In genomic region chr15:40265875-40266274, GRCh38 we compare ENCODE assay signal across 18 cellular contexts. TPM values are rescaled to one million over a fixed set of nuclear protein-coding genes. Genes with fewer than 3 reads are reported as not detected.
DNase-seq lines count a peak whose midpoint lies in the region; ATAC-seq and TF ChIP-seq lines count a peak whose summit lies in the region.
"Had no signal": no experiment of that assay in that cellular context is flagged by ENCODE, and none has a peak within 500 bp of the region (broad histone marks: within the 10 kb centered on the region; RNA-seq: fewer than 3 reads in every experiment).

No MANE protein-coding gene starts in this region.

- no peaks in the 10 kb centered on the region for H4K20me1 ChIP-seq in PC-9 (ENCODE audit: insufficient read depth)

- H3K36me3 ChIP-seq in PC-9 (ENCODE audit: low read depth) (no peaks in the 10 kb centered on the region), adrenal gland (replicated peaks in 1 of 2) (peaks cover 0 to 4% of the 10 kb centered on the region in 2 donors), mesodermal cell (ENCODE audit: control insufficient read depth, insufficient read depth, low read length) (no peaks in the 10 kb centered on the region), vagina (no peaks in the 10 kb centered on the region)
- H3K36me3 ChIP-seq: BE2C had no signal

- 0 out of 2 replicates have a peak overlapping the region, but pooled peaks have one; percentile 48 for H3K4me2 ChIP-seq in PC-9
- H3K4me2 ChIP-seq: GM23338 had no signal

- H3K79me2 ChIP-seq in PC-9 (ENCODE audit: low read depth) = no peaks in the 10 kb centered on the region

- intact Hi-C loops in PC-9 (cut with micrococcal nuclease; ENCODE audit: unreplicated experiment) = loop anchor here (2.0 kb wide), 1 partner anchor 27 kb away; the partner anchor contains the start of gene PAK6
- intact Hi-C loops in adrenal gland (cut with DNase I) = no loop called here
- intact Hi-C loops in vagina (cut with DNase I) = no loop called here

- H3K4me3 ChIP-seq in PC-9 = no peak overlapping the region
- no peak overlapping the region for H3K4me3 ChIP-seq in adrenal gland
- H3K4me3 ChIP-seq in mesodermal cell (ENCODE audit: extremely low read depth, insufficient read depth, low read length, poor library complexity, severe bottlenecking) = no peak overlapping the region
- H3K4me3 ChIP-seq in vagina = no peak overlapping the region
- H3K4me3 ChIP-seq: A549, GM23338 had no signal

- H3K27me3 ChIP-seq in PC-9 (ENCODE audit: insufficient read depth, low read depth) (no peaks in the 10 kb centered on the region), adrenal gland (no peaks in the 10 kb centered on the region), vagina (no peaks in the 10 kb centered on the region)
- H3K27me3 ChIP-seq: BE2C had no signal

- DNase-seq in PC-9 = no peak
- DNase-seq in adrenal gland = no peak
- DNase-seq in vagina (ENCODE audit: extremely low spot score in 2 of 2) = no peak
- no peak for DNase-seq in GOT3 (lab: John Stamatoyannopoulos, UW)
- no peak for DNase-seq in NK-92 (lab: John Stamatoyannopoulos, UW; ENCODE audit: unreplicated experiment)
- DNase-seq: BE2C; CD4-positive, alpha-beta memory T cell; DMS153; DMS79 treated with DMSO at 0.1 percent for 48 hours; EL; H9 had no signal

- TF ChIP-seq POLR2A in adrenal gland (IDR thresholded peaks at IDR 0.05) (no peak), vagina (IDR thresholded peaks at IDR 0.05) (no peak)

- BruUV-seq in PC-9 (replicated peaks; lab: Mats Ljungman, UMichigan) = no TSS peak

- no peak for ATAC-seq in GM18519 (IDR thresholded peaks at IDR 0.05; ENCODE audit: low FRiP score, unreplicated experiment)

- CTCF ChIA-PET in PC-9 (lab: Charles Lee) = no interaction called here

- no peak overlapping the region for H2AFZ ChIP-seq in PC-9
- H2AFZ ChIP-seq: GM23338 had no signal

- H3K4me1 ChIP-seq in PC-9 (replicated peaks; ENCODE audit: insufficient read depth) = peaks cover 17% of the 10 kb centered on the region
- H3K4me1 ChIP-seq in adrenal gland (replicated peaks in 1 of 2) = peaks cover 36 to 39% of the 10 kb centered on the region in 2 donors
- peaks cover 50% of the 10 kb centered on the region for H3K4me1 ChIP-seq in mesodermal cell (ENCODE audit: control insufficient read depth, insufficient read depth, low read length, poor library complexity, severe bottlenecking)
- peaks cover 44% of the 10 kb centered on the region for H3K4me1 ChIP-seq in vagina

- H3K9me3 ChIP-seq in PC-9 (ENCODE audit: insufficient read depth, low read depth) (no peaks in the 10 kb centered on the region), adrenal gland (replicated peaks in 1 of 3) (no peaks in the 10 kb centered on the region), mesodermal cell (ENCODE audit: control insufficient read depth, low read length) (no peaks in the 10 kb centered on the region), vagina (no peaks in the 10 kb centered on the region)
- H3K9me3 ChIP-seq: A549, BE2C had no signal

- TF ChIP-seq CTCF in PC-9 (conservative IDR thresholded peaks at IDR 0.05) (no peak), adrenal gland (IDR thresholded peaks at IDR 0.05) (no peak), vagina (IDR thresholded peaks at IDR 0.05) (no peak)

- H3F3A ChIP-seq in PC-9 (ENCODE audit: insufficient read depth, low read depth) = peaks cover 14% of the 10 kb centered on the region

- POLR2A ChIA-PET in PC-9 (lab: Charles Lee; ENCODE audit: unreplicated experiment) = no interaction called here

- H3K27ac ChIP-seq in PC-9 (peak overlapping the region; percentile 11; the same call in 1 of the 2 replicates), adrenal gland (peak overlapping the region in 3 of 5 donors; percentile 84 to 91 (median 89)), mesodermal cell (ENCODE audit: low read depth, low read length, severe bottlenecking) (peak overlapping the region; percentile 73), vagina (peak overlapping the region; percentile 87)
- H3K27ac ChIP-seq: C4-2B, HL-60 had no signal

- 93 to 100% (median 96%) methylated on average over 1 to 20 of the region's 20 CpGs for WGBS in adrenal gland, 4 donors
- WGBS in mesodermal cell (ENCODE audit: insufficient coverage in 2 of 2), 2 experiments = 96 to 97% methylated on average over 19 to 20 of the region's 20 CpGs

- H3K9me2 ChIP-seq in PC-9 (ENCODE audit: insufficient read depth) = no peaks in the 10 kb centered on the region

RNA-seq across cellular contexts. Expression of gene ANKRD63, which starts 17.0 kb away (rescaled TPM):
- total RNA-seq in PC-9 (2021) (not detected in 2 replicates), adrenal gland (not detected), vagina (not detected)
- not detected for polyA plus RNA-seq in adrenal gland
- 1.1 TPM for polyA plus RNA-seq in mesodermal cell (2013, experiment 1 of 2)
- 0.30 TPM for polyA plus RNA-seq in mesodermal cell (2013, experiment 2 of 2)
- total RNA-seq: CD4-positive, alpha-beta memory T cell had no signal
- polyA plus RNA-seq: AG04450; CD4-positive, alpha-beta memory T cell; GM23338 had no signal

RNA-seq across cellular contexts. Expression of gene PAK6, which starts 27.0 kb away (rescaled TPM):
- total RNA-seq in PC-9 (2021) (10.7 and 11.7 TPM in 2 replicates), adrenal gland (10 to 100 TPM in 6 of 8 donors, 1 to 10 TPM in 2; 5.8 to 31.0 (median 18.9) TPM), vagina (19.9 TPM)
- 10 to 100 TPM in 1 of 3 donors, 1 to 10 TPM in 2; 4.9 to 11.3 (median 6.0) TPM for polyA plus RNA-seq in adrenal gland
- polyA plus RNA-seq in mesodermal cell (2013, experiment 1 of 2) = 0.88 TPM
- 0.46 TPM for polyA plus RNA-seq in mesodermal cell (2013, experiment 2 of 2)
- polyA plus RNA-seq: AG04450 had no signal

RNA-seq across cellular contexts. Expression of gene PLCB2, which starts 41.9 kb away (rescaled TPM):
- total RNA-seq in PC-9 (2021) (0.92 and 1.6 TPM in 2 replicates), adrenal gland (10 to 100 TPM in 7 of 8 donors, 1 to 10 TPM in 1; 7.7 to 36.1 (median 24.3) TPM), vagina (14.0 TPM)
- 100 to 1,000 TPM in 1 of 3 donors, 10 to 100 TPM in 1, 1 to 10 TPM in 1; 5.4 to 100 (median 39.4) TPM for polyA plus RNA-seq in adrenal gland
- polyA plus RNA-seq in mesodermal cell (2013, experiment 1 of 2) = 32.5 TPM
- polyA plus RNA-seq in mesodermal cell (2013, experiment 2 of 2) = 19.1 TPM

RNA-seq across cellular contexts. Expression of gene INAFM2, which starts 57.6 kb away (rescaled TPM):
- total RNA-seq in PC-9 (2021) (2.4 and 3.1 TPM in 2 replicates), adrenal gland (10 to 100 TPM; 14.2 to 25.5 (median 20.3) TPM), vagina (5.2 TPM)
- polyA plus RNA-seq in adrenal gland = 10 to 100 TPM; 12.0 to 24.5 (median 20.9) TPM
- polyA plus RNA-seq in mesodermal cell (2013, experiment 1 of 2) = 23.6 TPM
- 24.0 TPM for polyA plus RNA-seq in mesodermal cell (2013, experiment 2 of 2)

Comparison
In these comparisons a context has a peak if more than half of its experiments do, and no peak if none do; other contexts are left out.
1. H3K27ac ChIP-seq: peak in every context shown above with its lines; median percentile 89 in adrenal gland; 87 in vagina; 73 in mesodermal cell; 11 in PC-9.